19 cellular contexts compared by ENCODE assay signal in the genomic region with DNA sequence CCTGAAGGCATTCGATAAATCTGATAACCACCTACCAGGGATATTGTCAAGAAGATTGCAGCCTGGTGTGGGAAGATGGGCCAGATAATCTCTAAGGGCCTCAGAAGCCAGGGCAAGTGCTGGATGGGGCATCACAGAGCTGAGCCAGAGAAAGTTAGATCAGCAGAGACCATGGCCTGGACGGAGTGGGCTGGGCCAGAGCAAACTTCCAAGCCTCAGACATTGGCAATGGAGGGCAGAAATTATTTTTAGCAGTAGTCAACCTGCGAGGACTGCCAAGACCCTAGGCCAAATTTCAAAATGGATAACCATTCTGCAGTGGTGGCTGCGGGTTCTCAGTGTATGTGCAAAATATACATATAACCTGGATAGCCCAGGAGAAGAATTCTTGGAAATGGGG.
"Had no signal": no experiment of that assay in that cellular context is flagged by ENCODE, and none has a peak within 500 bp of the region (broad histone marks: within the 10 kb centered on the region; RNA-seq: fewer than 3 reads in every experiment).

No MANE protein-coding gene starts in this region.

- H3K27ac ChIP-seq: lower lobe of right lung, thoracic aorta, transverse colon had no signal

- H2AFZ ChIP-seq: hepatocyte had no signal

- ATAC-seq: esophagus mucosa; left colon; lower lobe of right lung; natural killer cell treated with Interleukin-12 subunit alpha and Interleukin-12 subunit beta and Interleukin-15 and Interleukin-18, amount 100 ng/mL, for 72 hours; sciatic nerve; stimulated activated naive B cell treated with anti-CD40 and anti-IgM and Interleukin-4, amounts not matched to agents 10 μg/mL and 1 μg/mL and 100 μg/mL, for 72 hours; stimulated activated naive CD8-positive, alpha-beta T cell treated with anti-CD3 and anti-CD28 coated beads, Interleukin-15, amount 100 ng/mL, for 72 hours had no signal

- H3K27me3 ChIP-seq: hepatocyte, pancreas, transverse colon had no signal

- H3K9me3 ChIP-seq: lower lobe of right lung, pancreas, thoracic aorta, transverse colon had no signal

- H3K4me2 ChIP-seq: hepatocyte had no signal

- H3K4me3 ChIP-seq: hepatocyte, lower lobe of right lung, skin epidermis, thoracic aorta, transverse colon had no signal

- DNase-seq: effector memory CD4-positive, alpha-beta T cell; kidney; left colon; lower lobe of right lung; midbrain; occipital lobe; pancreas; stimulated activated CD4-positive, alpha-beta T cell treated with anti-CD3 and anti-CD28 coated beads, Interleukin-2, amount 100 ng/mL, for 24 hours; stimulated activated CD4-positive, alpha-beta T cell treated with anti-CD3 and anti-CD28 coated beads, Interleukin-4, amount 100 ng/mL, for 4 hours; stimulated activated naive B cell treated with anti-CD40 and anti-IgM and Interleukin-4, amounts not matched to agents 10 μg/mL and 1 μg/mL and 100 μg/mL, for 72 hours; stimulated activated naive CD8-positive, alpha-beta T cell treated with anti-CD3 and anti-CD28 coated beads, Interleukin-15, amount 100 ng/mL, for 72 hours; substantia nigra; transverse colon had no signal
